In genomic region chr10:46397767-46398166, GRCh38 we compare ENCODE assay signal across 12 cellular contexts. TPM values are rescaled to one million over a fixed set of nuclear protein-coding genes. Genes with fewer than 3 reads are reported as not detected.
DNase-seq lines count a peak whose midpoint lies in the region; ATAC-seq, FAIRE-seq and TF ChIP-seq lines count a peak whose summit lies in the region.
"Not testable (repeated sequence)": the region's sequence is repeated elsewhere in the genome, so short reads cannot be mapped to it uniquely, and the experiment has no call there.
"Had no signal": no experiment of that assay in that cellular context is flagged by ENCODE, and none has a peak within 500 bp of the region (broad histone marks: within the 10 kb centered on the region; RNA-seq: fewer than 3 reads in every experiment).

No MANE protein-coding gene starts in this region.

- not testable (repeated sequence) for H4K20me1 ChIP-seq in H9 (ENCODE audit: control insufficient read depth, insufficient read depth, insufficient read length)

- H3K9me3 Mint-ChIP-seq in H9; MCF 10A (ENCODE audit: unreplicated experiment); stimulated activated naive B cell treated with anti-CD40 and anti-IgM and Interleukin-4, amounts not matched to agents 10 μg/mL and 1 μg/mL and 100 μg/mL, for 72 hours: not testable (repeated sequence)

- POLR2A ChIA-PET in A549 (lab: Yijun Ruan, JAX); MCF 10A (lab: Yijun Ruan, JAX): not testable (repeated sequence)

- H2AK5ac ChIP-seq in H9 (ENCODE audit: insufficient read length, low read length), result not testable (repeated sequence)

- not testable (repeated sequence) for H3K4ac ChIP-seq in H9 (ENCODE audit: low read depth, low read length)

- not testable (repeated sequence) for H2BK12ac ChIP-seq in H9 (ENCODE audit: insufficient read length, low read depth, low read length)

- intact Hi-C loops in MCF 10A (cut with micrococcal nuclease); left lung (cut with DNase I): not testable (repeated sequence)

- not testable (repeated sequence) for H3T11ph ChIP-seq in H9 (ENCODE audit: low read length)

- H3K23me2 ChIP-seq in H9 (ENCODE audit: insufficient read length, low read depth, low read length, poor library complexity, severe bottlenecking), result not testable (repeated sequence)

- not testable (repeated sequence) for H3K36me3 ChIP-seq in SJSA1; gastroesophageal sphincter; left lung; parathyroid adenoma (ENCODE audit: control insufficient read depth, insufficient read depth, low read length)

- not testable (repeated sequence) for H3K56ac ChIP-seq in H9 (ENCODE audit: insufficient read length, low read depth, low read length)

- H3K79me1 ChIP-seq in H9 (ENCODE audit: insufficient read depth, low read depth, low read length, poor library complexity, severe bottlenecking), result not testable (repeated sequence)

- not testable (repeated sequence) for H2BK20ac ChIP-seq in H9 (ENCODE audit: low read depth, low read length, poor library complexity, severe bottlenecking)

- H4K8ac ChIP-seq in H9 (replicated peaks; ENCODE audit: insufficient read length, low read depth, low read length), result not testable (repeated sequence)

- H3K4me3 ChIP-seq in A549 (peak overlapping the region; percentile 44), gastroesophageal sphincter (peak overlapping the region in 1 of 2 donors; percentile 43)
- H3K4me3 ChIP-seq in SJSA1; left lung; parathyroid adenoma (ENCODE audit: low read depth, low read length): not testable (repeated sequence)

- not testable (repeated sequence) for H2AFZ ChIP-seq in H9 (ENCODE audit: low read length)
- H2AFZ ChIP-seq in parathyroid adenoma, result peak overlapping the region; percentile 13

- DNase-seq in A549 (ENCODE audit: low read depth in 1 of 2, low spot score in 1 of 2) (peak in 1 of 2 experiments; percentile 14), H9 (peak; percentile 30), SJSA1 (ENCODE audit: low read depth in 1 of 2, low spot score in 2 of 2) (peak; percentile 30 to 49)
- not testable (repeated sequence) for DNase-seq in MCF 10A (ENCODE audit: unreplicated experiment); left lung; stimulated activated naive B cell treated with anti-CD40 and anti-IgM and Interleukin-4, amounts not matched to agents 10 μg/mL and 1 μg/mL and 100 μg/mL, for 72 hours

- not testable (repeated sequence) for FAIRE-seq in A549 (lab: Jason Lieb, UNC)

- H3K18ac ChIP-seq in H9 (ENCODE audit: insufficient read length, low read depth, low read length), result not testable (repeated sequence)

- not testable (repeated sequence) for H2BK15ac ChIP-seq in H9 (ENCODE audit: low read depth, low read length)

- not testable (repeated sequence) for TF ChIP-seq POLR2A in A549 (IDR thresholded peaks at IDR 0.05; ENCODE audit: low read length); gastroesophageal sphincter (IDR thresholded peaks at IDR 0.05)

- not testable (repeated sequence) for H3K23ac ChIP-seq in H9 (ENCODE audit: insufficient read length, low read depth, low read length)

- TF ChIP-seq EP300 in A549 (IDR thresholded peaks at IDR 0.05); gastroesophageal sphincter (IDR thresholded peaks at IDR 0.05): not testable (repeated sequence)

- not testable (repeated sequence) for H3K36me3 Mint-ChIP-seq in H9 (ENCODE audit: insufficient read depth in 1 of 3, low read depth in 3 of 3); MCF 10A (ENCODE audit: insufficient read depth, unreplicated experiment); stimulated activated naive B cell treated with anti-CD40 and anti-IgM and Interleukin-4, amounts not matched to agents 10 μg/mL and 1 μg/mL and 100 μg/mL, for 72 hours

- BruUV-seq in MCF 10A (replicated peaks; lab: Mats Ljungman, UMichigan), result not testable (repeated sequence)

- not testable (repeated sequence) for H4K91ac ChIP-seq in H9 (ENCODE audit: insufficient read length, low read depth, low read length)

- not testable (repeated sequence) for H3K27ac Mint-ChIP-seq in H9; MCF 10A (ENCODE audit: low read depth, unreplicated experiment); stimulated activated naive B cell treated with anti-CD40 and anti-IgM and Interleukin-4, amounts not matched to agents 10 μg/mL and 1 μg/mL and 100 μg/mL, for 72 hours

- not testable (repeated sequence) for H3K14ac ChIP-seq in H9 (ENCODE audit: insufficient read depth, low read length)

- peaks cover 25% of the 10 kb centered on the region for H3K4me1 ChIP-seq in A549
- H3K4me1 ChIP-seq in H9 (ENCODE audit: insufficient read depth, low read length); SJSA1 (replicated peaks); gastroesophageal sphincter; left lung; parathyroid adenoma: not testable (repeated sequence)

- H3K79me2 ChIP-seq in H9 (ENCODE audit: insufficient read depth, low read length); parathyroid adenoma: not testable (repeated sequence)

- H3K9me3 ChIP-seq in A549; H9 (ENCODE audit: control insufficient read depth, low read depth, low read length); SJSA1 (replicated peaks); gastroesophageal sphincter; left lung; parathyroid adenoma (ENCODE audit: control insufficient read depth, low read length): not testable (repeated sequence)

- TF ChIP-seq RAD21 in A549 (conservative IDR thresholded peaks at IDR 0.05 in 1 of 2, IDR thresholded peaks at IDR 0.05 in 1 of 2), result not testable (repeated sequence)

- CTCF ChIA-PET in A549 (lab: Yijun Ruan, JAX); MCF 10A (lab: Yijun Ruan, JAX): not testable (repeated sequence)

- not testable (repeated sequence) for H4K5ac ChIP-seq in H9 (ENCODE audit: insufficient read length, low read depth, low read length)

- H3K4me3 Mint-ChIP-seq in H9, result not testable (repeated sequence)
- peak overlapping the region; percentile 69 for H3K4me3 Mint-ChIP-seq in MCF 10A (ENCODE audit: unreplicated experiment)
- H3K4me3 Mint-ChIP-seq in stimulated activated naive B cell treated with anti-CD40 and anti-IgM and Interleukin-4, amounts not matched to agents 10 μg/mL and 1 μg/mL and 100 μg/mL, for 72 hours, result peak overlapping the region; percentile 39 to 56

- not testable (repeated sequence) for H3K27me3 Mint-ChIP-seq in H9 (ENCODE audit: low read depth); MCF 10A (ENCODE audit: insufficient read depth, unreplicated experiment)
- peaks cover 3 to 11% of the 10 kb centered on the region in 2 donors for H3K27me3 Mint-ChIP-seq in stimulated activated naive B cell treated with anti-CD40 and anti-IgM and Interleukin-4, amounts not matched to agents 10 μg/mL and 1 μg/mL and 100 μg/mL, for 72 hours

- WGBS in A549 (ENCODE audit: missing lambda C conversion rate), result 6% methylated on average over 7 of the region's 14 CpGs
- WGBS in H9 (ENCODE audit: extremely low coverage, insufficient read length, low lambda C conversion rate), result no CpG with 5 or more reads among the region's 14 CpGs
- whole genome bisulfite sequencing in gastroesophageal sphincter (ENCODE audit: low coverage in 1 of 2), 2 donors, result no CpG with 5 or more reads among the region's 14 CpGs

- H3K9ac ChIP-seq in H9 (ENCODE audit: extremely low read depth, insufficient read length, low read length); parathyroid adenoma: not testable (repeated sequence)

- H2BK5ac ChIP-seq in H9 (ENCODE audit: insufficient read length, low read length), result not testable (repeated sequence)

- H3K27ac ChIP-seq in A549 (peak overlapping the region; percentile 96 to 100), gastroesophageal sphincter (peak overlapping the region in 1 of 4 donors; percentile 55)
- H3K27ac ChIP-seq in H9 (ENCODE audit: insufficient read length, low read depth, low read length); SJSA1; left lung; parathyroid adenoma: not testable (repeated sequence)

- TF ChIP-seq CTCF in A549 (IDR thresholded peaks at IDR 0.05); H9 (conservative IDR thresholded peaks at IDR 0.05); MCF 10A (IDR thresholded peaks at IDR 0.05; ENCODE audit: unreplicated experiment); gastroesophageal sphincter (IDR thresholded peaks at IDR 0.05); left lung (IDR thresholded peaks at IDR 0.05); parathyroid adenoma (IDR thresholded peaks at IDR 0.05): not testable (repeated sequence)

- H3K27me3 ChIP-seq in H9 (ENCODE audit: insufficient read depth, low read length); SJSA1 (replicated peaks); gastroesophageal sphincter; left lung; parathyroid adenoma (ENCODE audit: control insufficient read depth, insufficient read depth, low read length): not testable (repeated sequence)

- H3K4me1 Mint-ChIP-seq in H9, result peaks cover 11 to 12% of the 10 kb centered on the region in 2 experiments
- H3K4me1 Mint-ChIP-seq in MCF 10A (ENCODE audit: insufficient read depth, unreplicated experiment); stimulated activated naive B cell treated with anti-CD40 and anti-IgM and Interleukin-4, amounts not matched to agents 10 μg/mL and 1 μg/mL and 100 μg/mL, for 72 hours: not testable (repeated sequence)

- H3K4me2 ChIP-seq in A549, result peak overlapping the region; percentile 95
- H3K4me2 ChIP-seq in H9 (ENCODE audit: insufficient read depth, insufficient read length, low read length); parathyroid adenoma (ENCODE audit: low read length): not testable (repeated sequence)

- ATAC-seq in A549, result peak; percentile 21 to 35
- ATAC-seq in gastroesophageal sphincter, result peak; percentile 19
- ATAC-seq in left lung, result peak; percentile 8
- not testable (repeated sequence) for ATAC-seq in stimulated activated naive B cell treated with anti-CD40 and anti-IgM and Interleukin-4, amounts not matched to agents 10 μg/mL and 1 μg/mL and 100 μg/mL, for 72 hours (replicated peaks)

- not testable (repeated sequence) for H2BK120ac ChIP-seq in H9 (ENCODE audit: low read depth, low read length, poor library complexity, severe bottlenecking)

RNA-seq across cellular contexts. Expression of gene ANXA8L1, which starts 22.2 kb away (rescaled TPM):
- polyA plus RNA-seq in A549 (2011; rRNA removed) (31.8 and 33.7 TPM in 2 replicates), A549 (2017; fragmentation: RNase III; extraction: RNeasy Plus Mini Kit Qiagen cat#74134 plus additional on column Dnase treatment) (88.9 to 95.8 TPM (median 92.3 TPM) in 3 replicates)
- 34.5 and 42.0 TPM in 2 replicates for polyA plus RNA-seq in A549 (2012; cell fraction: cytosol; rRNA removed)
- polyA plus RNA-seq in A549 (2012; cell fraction: nucleus; rRNA removed), result 67.8 and 88.3 TPM in 2 replicates
- polyA minus RNA-seq in A549 (2011; rRNA and poly(A)+ RNA removed), result 29.7 and 31.2 TPM in 2 replicates
- total RNA-seq in H9 (2021) (not detected in 2 replicates), MCF 10A (2022) (21.9 and 31.7 TPM in 2 replicates), gastroesophageal sphincter (10 to 100 TPM in 1 of 4 donors, 1 to 10 TPM in 1, under 1 TPM in 2; 0.27 to 13.7 (median 1.0) TPM), left lung (10 to 100 TPM in 1 of 2 donors, 1 to 10 TPM in 1; 7.2 to 13.2 TPM)
- total RNA-seq in SJSA1 (2014; rRNA removed; shearing (Covaris generic)), result 0.16 TPM in 1 of 2 replicates, not detected in the other
- total RNA-seq: H7, neural crest cell, T-cell, thyroid gland had no signal
